ENCODE assay signal across 11 cellular contexts in the genomic region with DNA sequence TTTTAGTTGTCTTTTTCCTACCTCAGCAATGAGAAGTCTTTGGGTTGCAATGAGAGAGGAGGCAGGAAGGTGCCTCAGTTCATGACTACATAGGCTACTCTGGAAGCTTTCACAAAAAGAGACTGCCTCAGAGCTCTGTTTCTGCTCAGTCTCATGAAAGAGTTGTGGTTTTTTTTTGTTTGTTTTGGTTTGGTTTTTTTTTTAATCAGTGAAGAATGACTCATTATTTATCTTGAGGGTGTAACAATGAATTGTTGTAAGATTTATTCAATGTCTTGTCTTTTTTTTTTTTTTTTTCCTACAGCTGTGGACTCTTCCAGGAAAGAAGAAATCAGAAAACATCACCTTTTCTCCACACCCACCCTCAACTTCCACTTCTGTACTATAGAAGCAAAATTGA.
A peak's percentile ranks its signal among the peaks of the same experiment; 100 is the strongest.
DNase-seq lines count a peak whose midpoint lies in the region; ATAC-seq lines count a peak whose summit lies in the region.
"Had no signal": no experiment of that assay in that cellular context is flagged by ENCODE, and none has a peak within 500 bp of the region (broad histone marks: within the 10 kb centered on the region; RNA-seq: fewer than 3 reads in every experiment).

No MANE protein-coding gene starts in this region.

- peaks cover 12% of the 10 kb centered on the region for H3K4me1 Mint-ChIP-seq in T-helper 1 cell treated with Interleukin-12 subunit alpha and Interleukin-12 subunit beta and Interleukin-4 antibody, amounts not matched to agents 30 μg/mL and 1 μg/mL, for 36 hours (ENCODE audit: low read depth)

- H3K27ac Mint-ChIP-seq in T-helper 1 cell treated with Interleukin-12 subunit alpha and Interleukin-12 subunit beta and Interleukin-4 antibody, amounts not matched to agents 30 μg/mL and 1 μg/mL, for 36 hours = peak overlapping the region; percentile 69

- peak overlapping the region; percentile 62 for H3K27ac ChIP-seq in epithelial cell of prostate
- H3K27ac ChIP-seq: thyroid gland had no signal

- peak; percentile 88 for ATAC-seq in sciatic nerve

- H3K27me3 Mint-ChIP-seq in T-helper 1 cell treated with Interleukin-12 subunit alpha and Interleukin-12 subunit beta and Interleukin-4 antibody, amounts not matched to agents 30 μg/mL and 1 μg/mL, for 36 hours (ENCODE audit: low read depth) = peaks cover 13% of the 10 kb centered on the region

- DNase-seq in T-helper 1 cell (no peak), NCI-H226 (peak; percentile 55), epithelial cell of prostate (ENCODE audit: low read depth, low spot score) (peak; percentile 69), sciatic nerve (ENCODE audit: low spot score) (no peak), NCI-H128 (lab: John Stamatoyannopoulos, UW; ENCODE audit: unreplicated experiment) (no peak), NCI-H1417 (lab: John Stamatoyannopoulos, UW) (no peak)
- DNase-seq in activated CD4-positive, alpha-beta T cell treated with anti-CD3 and anti-CD28 coated beads for 1 hour = no peak
- DNase-seq: effector memory CD4-positive, alpha-beta T cell; NCI-H187 treated with DMSO at 0.1 percent for 48 hours had no signal

- H3K4me3 Mint-ChIP-seq in T-helper 1 cell treated with Interleukin-12 subunit alpha and Interleukin-12 subunit beta and Interleukin-4 antibody, amounts not matched to agents 30 μg/mL and 1 μg/mL, for 36 hours = no peak overlapping the region

- intact Hi-C loops in sciatic nerve (cut with DNase I) = no loop called here

- H3K9me3 Mint-ChIP-seq in T-helper 1 cell treated with Interleukin-12 subunit alpha and Interleukin-12 subunit beta and Interleukin-4 antibody, amounts not matched to agents 30 μg/mL and 1 μg/mL, for 36 hours = peaks cover 18% of the 10 kb centered on the region

- H3K36me3 Mint-ChIP-seq in T-helper 1 cell treated with Interleukin-12 subunit alpha and Interleukin-12 subunit beta and Interleukin-4 antibody, amounts not matched to agents 30 μg/mL and 1 μg/mL, for 36 hours (ENCODE audit: low read depth) = peaks cover 4% of the 10 kb centered on the region

Comparison
In these comparisons a context has a peak if more than half of its experiments do, and no peak if none do; other contexts are left out.
1. DNase-seq: peak in NCI-H226 (single experiment) and epithelial cell of prostate (single experiment); none in T-helper 1 cell (0 of 5), sciatic nerve (single experiment), NCI-H128 (single experiment), activated CD4-positive, alpha-beta T cell treated with anti-CD3 and anti-CD28 coated beads for 1 hour (single experiment) and NCI-H1417 (0 of 3).